1 cellular context compared by ENCODE assay signal in the genomic region with DNA sequence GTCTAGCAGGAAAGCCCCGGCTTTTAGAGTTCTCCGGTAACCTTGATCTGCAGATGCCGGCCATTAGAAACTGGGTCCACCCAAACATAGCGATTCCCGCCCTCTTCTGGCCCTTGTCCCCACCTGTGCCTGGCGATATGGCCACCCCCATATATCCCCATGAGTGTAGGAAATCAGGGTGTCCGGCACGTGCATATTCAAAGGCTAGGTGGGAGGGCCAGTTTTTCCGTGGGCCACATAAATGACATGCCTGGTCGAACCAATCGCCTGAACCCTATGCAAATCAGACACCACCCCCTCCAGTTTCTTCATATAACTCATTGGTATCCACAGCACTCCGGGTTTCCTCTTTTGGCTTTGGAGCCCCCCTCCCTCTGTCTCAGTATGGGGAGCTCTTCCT.
TF ChIP-seq lines count a peak whose summit lies in the region.

No MANE protein-coding gene starts in this region.

TF ChIP-seq in H1, 55 proteins besides CTCF, POLR2A, EP300 and RAD21:
- no peak for TF ChIP-seq CHD1 (IDR thresholded peaks at IDR 0.05; ENCODE audit: low read depth, low read length)
- TF ChIP-seq POU5F1 (IDR thresholded peaks at IDR 0.05; ENCODE audit: low read depth, low read length), result no peak
- no peak for TF ChIP-seq TBP (IDR thresholded peaks at IDR 0.05; ENCODE audit: low read depth, low read length)
